In the genomic region with DNA sequence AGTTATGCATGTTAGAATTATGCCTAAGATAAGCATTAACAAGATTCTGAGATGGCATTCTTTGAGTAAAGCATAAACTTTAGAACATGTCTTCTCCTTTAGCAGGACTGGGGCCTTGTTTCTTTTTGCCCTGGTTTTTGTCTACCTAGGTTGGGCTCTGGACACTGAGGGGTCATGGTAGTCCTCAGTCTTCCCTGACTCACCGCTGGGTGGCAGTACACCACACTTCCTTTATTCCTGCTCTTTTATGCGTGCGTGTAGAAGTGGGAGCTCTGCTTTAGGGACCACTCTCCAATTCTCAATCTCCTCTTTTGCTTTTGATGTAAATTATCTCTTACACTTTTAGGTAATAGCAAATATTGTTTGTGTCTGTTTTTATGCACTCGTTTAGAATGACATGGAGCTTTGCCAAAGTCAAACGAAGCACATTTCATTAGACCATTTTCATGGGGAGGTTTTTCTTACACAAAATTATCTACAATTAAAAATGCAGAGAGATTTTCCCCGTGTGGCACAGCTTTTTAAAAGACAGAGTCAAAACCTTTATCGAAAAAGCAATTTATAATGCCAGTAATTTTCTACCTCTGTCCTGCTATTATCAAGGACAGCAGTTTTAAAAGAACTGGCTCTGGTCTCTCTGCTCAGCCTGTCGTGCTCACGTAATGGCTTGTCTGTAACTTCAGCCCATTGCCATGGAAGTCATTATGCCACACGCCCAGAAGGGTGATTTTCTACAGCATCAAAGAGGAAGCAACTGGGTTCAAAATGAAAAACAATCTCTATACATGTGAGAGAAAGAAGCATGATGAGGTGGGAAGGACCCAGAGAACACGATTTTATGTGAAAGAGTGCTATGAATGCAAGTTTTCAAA, we compare ENCODE assay signal across 8 cellular contexts.
A peak's percentile ranks its signal among the peaks of the same experiment; 100 is the strongest.
DNase-seq lines count a peak whose midpoint lies in the region; ATAC-seq and FAIRE-seq lines count a peak whose summit lies in the region.

No MANE protein-coding gene starts in this region.

- ATAC-seq in HG02571 (IDR thresholded peaks at IDR 0.05; ENCODE audit: unreplicated experiment) (peak; percentile 72), GM19324 (IDR thresholded peaks at IDR 0.05; ENCODE audit: low FRiP score, unreplicated experiment) (no peak)

- in situ Hi-C loops in G401 (cut with HindIII; ENCODE audit: low sequenced_read_pairs), result no loop called here

- FAIRE-seq in endometrium (lab: Jason Lieb, UNC), result peak; percentile 55

- DNase-seq in G401 (ENCODE audit: low spot score) (peak; percentile 45), NCI-H748 (lab: John Stamatoyannopoulos, UW; ENCODE audit: unreplicated experiment) (peak; percentile 57), midbrain (lab: John Stamatoyannopoulos, UW) (peak; percentile 85)
- peak; percentile 87 for DNase-seq in activated CD8-positive, alpha-beta memory T cell treated with anti-CD3 and anti-CD28 coated beads for 24 hours
- DNase-seq in stimulated activated CD8-positive, alpha-beta memory T cell treated with anti-CD3 and anti-CD28 coated beads, Interleukin-2, amount 100 ng/mL, for 48 hours (ENCODE audit: low read depth in 2 of 2), result peak; percentile 34 to 62
